ENCODE assay signal across 8 cellular contexts in genomic region chrX:150982235-150982785, GRCh38. TPM values are rescaled to one million over a fixed set of nuclear protein-coding genes. Genes with fewer than 3 reads are reported as not detected.
A peak's percentile ranks its signal among the peaks of the same experiment; 100 is the strongest.
DNase-seq lines count a peak whose midpoint lies in the region; ATAC-seq and TF ChIP-seq lines count a peak whose summit lies in the region.

No MANE protein-coding gene starts in this region.

- H3K79me1 ChIP-seq in IMR-90 (ENCODE audit: low read depth in 1 of 2, low read length in 2 of 2), result peaks cover 0 to 5% of the 10 kb centered on the region in 2 experiments; a peak in 2 of 4 replicates

- H4K20me1 ChIP-seq in IMR-90 (ENCODE audit: insufficient read depth, low read length), result no peaks in the 10 kb centered on the region

- H3K4me1 ChIP-seq in IMR-90 (ENCODE audit: control insufficient read depth, insufficient read depth, low read length) (no peaks in the 10 kb centered on the region), mononuclear cell (ENCODE audit: insufficient read depth, low read length) (peaks cover 16% of the 10 kb centered on the region)

- POLR2A ChIA-PET in AG04449 (lab: Yijun Ruan, JAX) (no interaction called here), IMR-90 (lab: Charles Lee; ENCODE audit: unreplicated experiment) (no interaction called here), MCF 10A (lab: Yijun Ruan, JAX) (no interaction called here)

- CTCF ChIA-PET in AG04449 (lab: Yijun Ruan, JAX) (no interaction called here), IMR-90 (lab: Yijun Ruan, JAX) (no interaction called here), MCF 10A (lab: Yijun Ruan, JAX) (no interaction called here)

- no peak overlapping the region for H2BK5ac ChIP-seq in IMR-90 (ENCODE audit: low read depth, low read length, poor library complexity, severe bottlenecking)

- H2AK9ac ChIP-seq in IMR-90 (replicated peaks; ENCODE audit: low read depth, low read length, poor library complexity), result no peak overlapping the region

- H2AFZ ChIP-seq in IMR-90 (replicated peaks; ENCODE audit: low read length, poor library complexity), result peak overlapping the region; percentile 91

- peak overlapping the region; percentile 54 for H3K4me3 Mint-ChIP-seq in MCF 10A (ENCODE audit: unreplicated experiment)

- no peak overlapping the region for H4K5ac ChIP-seq in IMR-90 (ENCODE audit: low read depth, low read length)

- no peak for TF ChIP-seq POLR2A in IMR-90 (IDR thresholded peaks at IDR 0.05; ENCODE audit: low read depth, low read length)

- no peak overlapping the region for H2BK20ac ChIP-seq in IMR-90 (ENCODE audit: low read depth, low read length)

- WGBS in IMR-90 (ENCODE audit: extremely low coverage in 2 of 2, insufficient read length in 1 of 2), 2 experiments, result 43% methylated on average over 13 of the region's 20 CpGs; no CpG with 5 or more reads in 1 of the 2 experiments

- H3K27me3 Mint-ChIP-seq in MCF 10A (ENCODE audit: insufficient read depth, unreplicated experiment), result no peaks in the 10 kb centered on the region

- H3K4ac ChIP-seq in IMR-90 (ENCODE audit: low read depth, low read length), result no peak overlapping the region

- no peak overlapping the region; the same call in 1 of the 2 replicates for H3K27ac ChIP-seq in IMR-90 (ENCODE audit: insufficient read depth, low read length)

- H4K8ac ChIP-seq in IMR-90 (ENCODE audit: low read depth in 2 of 2, low read length in 2 of 2), result no peak overlapping the region

- in situ Hi-C loops in IMR-90 (cut with MboI; ENCODE audit: low sequenced_read_pairs), result loop anchor here (10.0 kb wide), 2 partner anchors 88 to 208 kb away; partner anchors contain the start of gene CD99L2

- peaks cover 4% of the 10 kb centered on the region for H3K36me3 ChIP-seq in IMR-90 (ENCODE audit: control insufficient read depth, insufficient read depth, low read length)

- H3K27ac Mint-ChIP-seq in MCF 10A (ENCODE audit: low read depth, unreplicated experiment), result no peak overlapping the region

- H4K91ac ChIP-seq in IMR-90 (ENCODE audit: insufficient read depth, low read depth, low read length), result no peak overlapping the region

- no peak for DNase-seq in AG04449 (ENCODE audit: low read depth, low spot score)
- DNase-seq in IMR-90, result no peak
- no peak for DNase-seq in MCF 10A (ENCODE audit: unreplicated experiment)
- no peak for DNase-seq in activated effector memory CD4-positive, alpha-beta T cell treated with anti-CD3 and anti-CD28 coated beads, Interleukin-2, amount 50 U/mL, for 16 hours
- no peak for DNase-seq in NCI-H345 treated with DMSO at 0.1 percent for 48 hours (lab: John Stamatoyannopoulos, UW; ENCODE audit: unreplicated experiment)

- BruUV-seq in IMR-90 (replicated peaks; lab: Mats Ljungman, UMichigan) (no TSS peak), MCF 10A (replicated peaks; lab: Mats Ljungman, UMichigan) (no TSS peak)

- no peaks in the 10 kb centered on the region for H3K9me1 ChIP-seq in IMR-90 (ENCODE audit: insufficient read depth, low read length)

- no peak overlapping the region for H2AK5ac ChIP-seq in IMR-90 (ENCODE audit: low read depth, low read length)

- no peak for TF ChIP-seq RAD21 in IMR-90 (IDR thresholded peaks at IDR 0.05; ENCODE audit: low read length)

- no peak overlapping the region for H3K23ac ChIP-seq in IMR-90 (ENCODE audit: low read depth, low read length)

- H3K9me3 ChIP-seq in IMR-90 (ENCODE audit: control insufficient read depth, insufficient read depth, low read length) (no peaks in the 10 kb centered on the region), mononuclear cell (ENCODE audit: low read depth, low read length) (no peaks in the 10 kb centered on the region)

- H2BK120ac ChIP-seq in IMR-90 (ENCODE audit: low read depth, low read length), result no peak overlapping the region

- H3K4me2 ChIP-seq in IMR-90 (ENCODE audit: low read depth, low read length), result peak overlapping the region; percentile 74

- 0 out of 2 replicates have a peak overlapping the region, but pooled peaks have one; percentile 15 for H3K9ac ChIP-seq in IMR-90 (ENCODE audit: low read depth, low read length)

- H3K9me3 Mint-ChIP-seq in MCF 10A (ENCODE audit: unreplicated experiment), result no peaks in the 10 kb centered on the region

- H3K36me3 Mint-ChIP-seq in MCF 10A (ENCODE audit: insufficient read depth, unreplicated experiment), result peaks cover 15% of the 10 kb centered on the region

- no peak overlapping the region for H3K14ac ChIP-seq in IMR-90 (replicated peaks; ENCODE audit: low read depth, low read length)

- no peaks in the 10 kb centered on the region for H3K27me3 ChIP-seq in IMR-90 (ENCODE audit: control insufficient read depth, insufficient read depth, low read length)
- H3K27me3 ChIP-seq in mononuclear cell (ENCODE audit: insufficient read depth, low read length), result no peaks in the 10 kb centered on the region

- intact Hi-C loops in IMR-90 (cut with micrococcal nuclease), result loop anchor here (10.0 kb wide), 1 partner anchor 1048 kb away; the partner anchor contains the start of gene EOLA2
- intact Hi-C loops in MCF 10A (cut with micrococcal nuclease), result loop anchor here (2.0 kb wide), 1 partner anchor 210 kb away; no protein-coding TSS in a partner anchor

- peak overlapping the region; percentile 60 for H3K4me3 ChIP-seq in AG04449 (ENCODE audit: low read depth, low read length)
- H3K4me3 ChIP-seq in IMR-90 (ENCODE audit: insufficient read depth, low read depth, low read length), result peak overlapping the region; percentile 58
- H3K4me3 ChIP-seq in mononuclear cell (ENCODE audit: low read length), result peak overlapping the region; percentile 37

- dilution Hi-C loops in IMR-90 (cut with HindIII; ENCODE audit: low sequenced_read_pairs, unreplicated experiment), result no loop called here

- no peak overlapping the region for H2BK15ac ChIP-seq in IMR-90 (ENCODE audit: low read depth, low read length)

- no peak overlapping the region for H3K18ac ChIP-seq in IMR-90 (ENCODE audit: low read depth, low read length)

- TF ChIP-seq CTCF in AG04449 (IDR thresholded peaks at IDR 0.05; ENCODE audit: insufficient read depth, low read length, missing control alignments) (no peak), IMR-90 (conservative IDR thresholded peaks at IDR 0.05; ENCODE audit: low read depth, low read length) (no peak), MCF 10A (IDR thresholded peaks at IDR 0.05; ENCODE audit: unreplicated experiment) (no peak)

- ATAC-seq in IMR-90 (ENCODE audit: low read depth), result no peak
- ATAC-seq in HG03280 (IDR thresholded peaks at IDR 0.05; ENCODE audit: unreplicated experiment), result no peak
- no peak for ATAC-seq in GM21360 (IDR thresholded peaks at IDR 0.05; ENCODE audit: unreplicated experiment)

- H3K4me1 Mint-ChIP-seq in MCF 10A (ENCODE audit: insufficient read depth, unreplicated experiment), result peaks cover 6% of the 10 kb centered on the region

- H3K56ac ChIP-seq in IMR-90 (ENCODE audit: extremely low read depth, insufficient read depth, low read length), result no peak overlapping the region

TF ChIP-seq in IMR-90, 13 proteins besides CTCF, POLR2A, EP300 and RAD21:
- TF ChIP-seq CHD1 (IDR thresholded peaks at IDR 0.05; ENCODE audit: low read depth, low read length), result no peak
- no peak for TF ChIP-seq RFX5 (IDR thresholded peaks at IDR 0.05; ENCODE audit: low read depth, low read length)
- TF ChIP-seq BHLHE40 (IDR thresholded peaks at IDR 0.05; ENCODE audit: low read depth, low read length), result no peak
- TF ChIP-seq MXI1 (IDR thresholded peaks at IDR 0.05; ENCODE audit: borderline replicate concordance, low read depth, low read length), result no peak
- TF ChIP-seq USF2 (IDR thresholded peaks at IDR 0.05; ENCODE audit: low read depth, low read length), result no peak
- no peak for TF ChIP-seq SMC3 (IDR thresholded peaks at IDR 0.05; ENCODE audit: low read depth, low read length)
- no peak for TF ChIP-seq MAFK (IDR thresholded peaks at IDR 0.05; ENCODE audit: low read depth, low read length)

RNA-seq across cellular contexts. Expression of gene HMGB3, which starts 0.8 kb away (rescaled TPM):
- total RNA-seq in IMR-90 (2012; rRNA removed) (14.7 and 23.3 TPM in 2 replicates), MCF 10A (2022) (65.8 and 75.3 TPM in 2 replicates), mononuclear cell (4.5 TPM)
- polyA plus RNA-seq in IMR-90 (2012; rRNA removed), result 15.7 and 21.3 TPM in 2 replicates
- 1.4 and 10.6 TPM in 2 replicates for polyA plus RNA-seq in IMR-90 (2012; cell fraction: cytosol; rRNA removed)
- polyA plus RNA-seq in IMR-90 (2012; cell fraction: nucleus; rRNA removed; ENCODE audit: low replicate concordance), result 0.51 and 4.2 TPM in 2 replicates
